8 cellular contexts compared by ENCODE assay signal in genomic region chr9:33225319-33226152, GRCh38. TPM values are rescaled to one million over a fixed set of nuclear protein-coding genes. Genes with fewer than 3 reads are reported as not detected.
DNase-seq lines count a peak whose midpoint lies in the region; ATAC-seq and TF ChIP-seq lines count a peak whose summit lies in the region.

No MANE protein-coding gene starts in this region.

- H3K36me3 Mint-ChIP-seq in activated B cell treated with CpG ODN at 0.5 μM for 24 hours (ENCODE audit: low read depth): no peaks in the 10 kb centered on the region

- no peaks in the 10 kb centered on the region for H3K9me3 Mint-ChIP-seq in activated B cell treated with CpG ODN at 0.5 μM for 24 hours

- POLR2A ChIA-PET in activated B cell treated with CpG ODN at 0.5 μM for 24 hours (lab: Charles Lee): interaction anchor here (0.7 to 2.8 kb wide), 18 partner anchors 23 to 248 kb away, joined by 3 to 30 read pairs (median 8); partner anchors contain the start of genes B4GALT1, BAG1, CHMP5 and DNAJA1

- in situ Hi-C loops in GM13977 (cut with MboI; ENCODE audit: low pct_unique_long_range_greater_than_20kb, low sequenced_read_pairs, unreplicated experiment): loop anchor here (10.0 kb wide), 1 partner anchor 61 kb away; the partner anchor contains the start of gene B4GALT1

- TF ChIP-seq RAD21 in liver (IDR thresholded peaks at IDR 0.05): peak; percentile 96 to 98

- peaks cover 0 to 4% (median 0%) of the 10 kb centered on the region in 4 donors for H3K4me1 ChIP-seq in liver (ENCODE audit: control insufficient read depth in 4 of 4, insufficient read depth in 4 of 4, low read length in 3 of 4)

- TF ChIP-seq CTCF in GM13977 (IDR thresholded peaks at IDR 0.05; ENCODE audit: extremely low read depth, insufficient read depth, missing control alignments) (peak; percentile 57), activated B cell treated with CpG ODN at 0.5 μM for 24 hours (IDR thresholded peaks at IDR 0.05) (no peak), liver (IDR thresholded peaks at IDR 0.05; ENCODE audit: low read depth, low read length, missing input control) (peak; percentile 79)

- H3K27ac Mint-ChIP-seq in activated B cell treated with CpG ODN at 0.5 μM for 24 hours: peak overlapping the region; percentile 4

- no peaks in the 10 kb centered on the region for H3K27me3 Mint-ChIP-seq in activated B cell treated with CpG ODN at 0.5 μM for 24 hours

- H3K27ac ChIP-seq in caudate nucleus (ENCODE audit: low read depth, low read length): no peak overlapping the region
- H3K27ac ChIP-seq in liver (ENCODE audit: low read depth in 1 of 2, low read length in 2 of 2): no peak overlapping the region

- no peak overlapping the region for H3K4me3 Mint-ChIP-seq in activated B cell treated with CpG ODN at 0.5 μM for 24 hours

- H3K4me3 ChIP-seq in liver (ENCODE audit: low read depth in 1 of 3, low read length in 3 of 3): no peak overlapping the region

- intact Hi-C loops in activated B cell treated with CpG ODN at 0.5 μM for 24 hours (cut with micrococcal nuclease): loop anchor here (1.0 to 5.0 kb wide), 5 partner anchors 58 to 653 kb away; partner anchors contain the start of genes B4GALT1, DNAJA1 and NDUFB6

- H3K9me3 ChIP-seq in liver (ENCODE audit: control insufficient read depth in 4 of 4, low read length in 3 of 4): no peaks in the 10 kb centered on the region

- CTCF ChIA-PET in activated B cell treated with CpG ODN at 0.5 μM for 24 hours (lab: Charles Lee): interaction anchor here (0.7 to 3.2 kb wide), 40 partner anchors 9 to 644 kb away, joined by 3 to 49 read pairs (median 5); partner anchors contain the start of genes B4GALT1, NFX1, SMU1 and SPINK4

- H3K4me1 Mint-ChIP-seq in activated B cell treated with CpG ODN at 0.5 μM for 24 hours: peaks cover 51% of the 10 kb centered on the region

- peak; percentile 69 for DNase-seq in A172 (ENCODE audit: low spot score)
- no peak for DNase-seq in GM13977 (ENCODE audit: low spot score)
- DNase-seq in NCI-H2107 (lab: John Stamatoyannopoulos, UW): peak; percentile 44
- DNase-seq in activated B cell treated with CpG ODN at 0.5 μM for 24 hours: no peak
- peak in 31 of 61 donors; percentile 1 to 74 (median 16) for DNase-seq in caudate nucleus (lab: John Stamatoyannopoulos, UW)
- peak; percentile 48 to 66 (median 52) for DNase-seq in stimulated activated CD4-positive, alpha-beta T cell treated with anti-CD3 and anti-CD28 coated beads, TNF-alpha, amount 100 ng/mL, for 24 hours (ENCODE audit: low read depth in 3 of 3)
- DNase-seq in GM19240 (ENCODE audit: insufficient read length, low spot score): no peak

- H3K36me3 ChIP-seq in liver (ENCODE audit: control insufficient read depth in 4 of 4, insufficient read depth in 3 of 4, low read depth in 1 of 4, low read length in 3 of 4): no peaks in the 10 kb centered on the region

- peak; percentile 33 for ATAC-seq in activated B cell treated with CpG ODN at 0.5 μM for 24 hours (ENCODE audit: low read depth)

- 26% methylated on average over 7 of the region's 7 CpGs for WGBS in liver

- H3K9ac ChIP-seq in liver (ENCODE audit: low read depth in 1 of 2, low read length in 2 of 2): no peak overlapping the region

- no peaks in the 10 kb centered on the region for H3K27me3 ChIP-seq in liver (ENCODE audit: control insufficient read depth in 4 of 4, insufficient read depth in 4 of 4, low read length in 3 of 4)

TF ChIP-seq in liver, 16 proteins besides CTCF, POLR2A, EP300 and RAD21:
- peak; percentile 27 for TF ChIP-seq RXRA (IDR thresholded peaks at IDR 0.05)
- TF ChIP-seq, protein P1, sequence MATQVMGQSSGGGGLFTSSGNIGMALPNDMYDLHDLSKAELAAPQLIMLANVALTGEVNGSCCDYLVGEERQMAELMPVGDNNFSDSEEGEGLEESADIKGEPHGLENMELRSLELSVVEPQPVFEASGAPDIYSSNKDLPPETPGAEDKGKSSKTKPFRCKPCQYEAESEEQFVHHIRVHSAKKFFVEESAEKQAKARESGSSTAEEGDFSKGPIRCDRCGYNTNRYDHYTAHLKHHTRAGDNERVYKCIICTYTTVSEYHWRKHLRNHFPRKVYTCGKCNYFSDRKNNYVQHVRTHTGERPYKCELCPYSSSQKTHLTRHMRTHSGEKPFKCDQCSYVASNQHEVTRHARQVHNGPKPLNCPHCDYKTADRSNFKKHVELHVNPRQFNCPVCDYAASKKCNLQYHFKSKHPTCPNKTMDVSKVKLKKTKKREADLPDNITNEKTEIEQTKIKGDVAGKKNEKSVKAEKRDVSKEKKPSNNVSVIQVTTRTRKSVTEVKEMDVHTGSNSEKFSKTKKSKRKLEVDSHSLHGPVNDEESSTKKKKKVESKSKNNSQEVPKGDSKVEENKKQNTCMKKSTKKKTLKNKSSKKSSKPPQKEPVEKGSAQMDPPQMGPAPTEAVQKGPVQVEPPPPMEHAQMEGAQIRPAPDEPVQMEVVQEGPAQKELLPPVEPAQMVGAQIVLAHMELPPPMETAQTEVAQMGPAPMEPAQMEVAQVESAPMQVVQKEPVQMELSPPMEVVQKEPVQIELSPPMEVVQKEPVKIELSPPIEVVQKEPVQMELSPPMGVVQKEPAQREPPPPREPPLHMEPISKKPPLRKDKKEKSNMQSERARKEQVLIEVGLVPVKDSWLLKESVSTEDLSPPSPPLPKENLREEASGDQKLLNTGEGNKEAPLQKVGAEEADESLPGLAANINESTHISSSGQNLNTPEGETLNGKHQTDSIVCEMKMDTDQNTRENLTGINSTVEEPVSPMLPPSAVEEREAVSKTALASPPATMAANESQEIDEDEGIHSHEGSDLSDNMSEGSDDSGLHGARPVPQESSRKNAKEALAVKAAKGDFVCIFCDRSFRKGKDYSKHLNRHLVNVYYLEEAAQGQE (IDR thresholded peaks at IDR 0.05): no peak
- TF ChIP-seq YY1 (IDR thresholded peaks at IDR 0.05): no peak
- no peak for TF ChIP-seq MAX (IDR thresholded peaks at IDR 0.05)

RNA-seq across cellular contexts. Expression of gene SPINK4, which starts 14.4 kb away (rescaled TPM):
- not detected in 2 replicates for total RNA-seq in A172 (2014; rRNA removed; shearing (Covaris generic))
- total RNA-seq in activated B cell treated with CpG ODN at 0.5 μM for 24 hours: not detected in 2 replicates
- total RNA-seq in liver: under 1 TPM in 1 of 2 donors, not detected in 1; 0.70 TPM
- not detected for polyA plus RNA-seq in liver

RNA-seq across cellular contexts. Expression of gene BAG1, which starts 39.0 kb away (rescaled TPM):
- total RNA-seq in A172 (2014; rRNA removed; shearing (Covaris generic)): 29.5 and 30.7 TPM in 2 replicates
- total RNA-seq in activated B cell treated with CpG ODN at 0.5 μM for 24 hours (58.3 and 58.9 TPM in 2 replicates), liver (10 to 100 TPM; 35.1 to 49.4 TPM)
- 10 to 100 TPM; 36.6 to 55.2 TPM for polyA plus RNA-seq in liver

RNA-seq across cellular contexts. Expression of gene CHMP5, which starts 39.3 kb away (rescaled TPM):
- total RNA-seq in A172 (2014; rRNA removed; shearing (Covaris generic)): 137 and 153 TPM in 2 replicates
- total RNA-seq in activated B cell treated with CpG ODN at 0.5 μM for 24 hours: 27.4 and 28.1 TPM in 2 replicates
- total RNA-seq in liver: 10 to 100 TPM; 23.2 to 26.5 TPM
- 10 to 100 TPM; 29.0 to 34.8 TPM for polyA plus RNA-seq in liver

RNA-seq across cellular contexts. Expression of gene B4GALT1, which starts 58.4 kb away (rescaled TPM):
- 15.2 and 19.8 TPM in 2 replicates for total RNA-seq in A172 (2014; rRNA removed; shearing (Covaris generic))
- 111 and 118 TPM in 2 replicates for total RNA-seq in activated B cell treated with CpG ODN at 0.5 μM for 24 hours
- total RNA-seq in liver: 10 to 100 TPM; 27.3 to 58.1 TPM
- polyA plus RNA-seq in liver: 10 to 100 TPM; 25.9 to 59.8 TPM

Comparison
In these comparisons a context has a peak if more than half of its experiments do, and no peak if none do; other contexts are left out.
1. DNase-seq: peak in A172 (single experiment), NCI-H2107 (single experiment), caudate nucleus (31 of 61) and stimulated activated CD4-positive, alpha-beta T cell treated with anti-CD3 and anti-CD28 coated beads, TNF-alpha, amount 100 ng/mL, for 24 hours (3 of 3); none in GM13977 (single experiment), activated B cell treated with CpG ODN at 0.5 μM for 24 hours (single experiment) and GM19240 (single experiment).